Comparison of ENCODE assay signal across 33 cellular contexts in the genomic region with DNA sequence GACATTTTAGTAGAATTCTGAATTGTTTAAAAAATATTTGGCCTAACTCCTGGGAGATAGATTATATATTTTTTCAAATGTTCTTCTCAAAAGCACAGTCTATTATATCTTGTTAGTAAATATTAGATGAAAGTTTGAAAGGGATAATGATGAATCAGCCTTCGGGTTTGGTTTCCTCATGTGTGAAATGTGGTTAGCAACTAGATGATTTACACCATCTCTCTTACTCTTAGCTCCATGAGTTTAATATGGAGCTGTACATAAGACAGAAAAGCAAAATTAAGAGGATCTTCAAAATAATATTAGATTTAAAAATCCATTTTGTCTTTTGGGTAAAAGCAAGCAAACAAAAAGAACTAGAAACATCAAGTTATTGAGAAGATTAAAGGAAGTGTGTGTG.
"Had no signal": no experiment of that assay in that cellular context is flagged by ENCODE, and none has a peak within 500 bp of the region (broad histone marks: within the 10 kb centered on the region; RNA-seq: fewer than 3 reads in every experiment).

No MANE protein-coding gene starts in this region.

- H3K36me3 ChIP-seq: ascending aorta, breast epithelium, cardiac muscle cell, colonic mucosa, esophagus squamous epithelium, gastrocnemius medialis, heart right ventricle, WERI-Rb-1 had no signal

- H3K9me3 ChIP-seq: ascending aorta, breast epithelium, colonic mucosa, esophagus squamous epithelium, gastrocnemius medialis, heart right ventricle had no signal

- H3K27ac ChIP-seq: ascending aorta, breast epithelium, cardiac muscle cell, colonic mucosa, epithelial cell of prostate, esophagus squamous epithelium, foreskin keratinocyte, gastrocnemius medialis, heart right ventricle, hepatocyte, WERI-Rb-1 had no signal

- H3K27ac Mint-ChIP-seq: activated B cell treated with CpG ODN at 0.5 μM for 24 hours; activated CD4-positive, alpha-beta memory T cell treated with anti-CD3 and anti-CD28 coated beads for 36 hours; activated CD4-positive, alpha-beta T cell treated with anti-CD3 and anti-CD28 coated beads for 36 hours; activated CD4-positive, alpha-beta T cell treated with anti-CD3 and anti-CD28 coated beads, Interleukin-2, amount 10 ng/mL, durations not matched to agents 24 days and 14 days; activated CD8-positive, alpha-beta memory T cell treated with anti-CD3 and anti-CD28 coated beads, Interleukin-2, amount 10 ng/mL, durations not matched to agents 7 days and 5 days; activated CD8-positive, alpha-beta T cell treated with anti-CD3 and anti-CD28 coated beads, Interleukin-2, amount 10 ng/mL, durations not matched to agents 7 days and 5 days; activated naive CD4-positive, alpha-beta T cell treated with anti-CD3 and anti-CD28 coated beads, Interleukin-2, amount 10 ng/mL, durations not matched to agents 7 days and 5 days; activated naive CD4-positive, alpha-beta T cell treated with anti-CD3 and anti-CD28 coated beads, Interleukin-2, amount 50 U/mL, for 72 hours; activated naive CD8-positive, alpha-beta T cell treated with anti-CD3 and anti-CD28 coated beads, Interleukin-2, amount 10 ng/mL, durations not matched to agents 7 days and 5 days; activated T-cell treated with anti-CD3 and anti-CD28 coated beads, Interleukin-2, amount 50 U/mL, for 72 hours; brain; T-helper 17 cell; T-helper 2 cell treated with Interferon-gamma antibody and Interleukin-4, amounts not matched to agents 5 μg/mL and 100 μg/mL, for 36 hours had no signal

- ATAC-seq: activated CD4-positive, alpha-beta T cell treated with anti-CD3 and anti-CD28 coated beads for 36 hours; activated CD4-positive, CD25-positive, alpha-beta regulatory T cell treated with anti-CD3 and anti-CD28 coated beads, Interleukin-2, amount 50 U/mL, for 24 hours; activated CD8-positive, alpha-beta memory T cell treated with anti-CD3 and anti-CD28 coated beads, Interleukin-2, amount 10 ng/mL, durations not matched to agents 7 days and 5 days; activated CD8-positive, alpha-beta T cell treated with anti-CD3 and anti-CD28 coated beads, Interleukin-2, amount 10 ng/mL, durations not matched to agents 7 days and 5 days; activated naive CD4-positive, alpha-beta T cell treated with anti-CD3 and anti-CD28 coated beads, Interleukin-2, amount 50 U/mL, for 72 hours; activated T-cell treated with anti-CD3 and anti-CD28 coated beads, Interleukin-2, amount 50 U/mL, for 72 hours; foreskin keratinocyte; gastrocnemius medialis; heart right ventricle; T-helper 17 cell had no signal

- H3K9me3 Mint-ChIP-seq: activated B cell treated with CpG ODN at 0.5 μM for 24 hours; activated CD4-positive, alpha-beta memory T cell treated with anti-CD3 and anti-CD28 coated beads for 36 hours; activated naive CD4-positive, alpha-beta T cell treated with anti-CD3 and anti-CD28 coated beads, Interleukin-2, amount 10 ng/mL, durations not matched to agents 7 days and 5 days; brain; T-helper 2 cell treated with Interferon-gamma antibody and Interleukin-4, amounts not matched to agents 5 μg/mL and 100 μg/mL, for 36 hours had no signal

- H3K27me3 ChIP-seq: ascending aorta, breast epithelium, cardiac muscle cell, colonic mucosa, esophagus squamous epithelium, foreskin keratinocyte, gastrocnemius medialis, hepatocyte had no signal

- H3K4me1 ChIP-seq: ascending aorta, breast epithelium, colonic mucosa, foreskin keratinocyte, gastrocnemius medialis, heart right ventricle had no signal

- H3K4me3 ChIP-seq: ascending aorta, breast epithelium, cardiac muscle cell, colonic mucosa, esophagus squamous epithelium, gastrocnemius medialis, heart right ventricle, hepatocyte had no signal

- DNase-seq: activated B cell treated with CpG ODN at 0.5 μM for 24 hours; activated CD4-positive, alpha-beta memory T cell treated with anti-CD3 and anti-CD28 coated beads for 36 hours; activated CD4-positive, alpha-beta T cell treated with anti-CD3 and anti-CD28 coated beads for 36 hours; activated CD4-positive, alpha-beta T cell treated with anti-CD3 and anti-CD28 coated beads, Interleukin-2, amount 10 ng/mL, durations not matched to agents 24 days and 14 days; activated CD8-positive, alpha-beta memory T cell treated with anti-CD3 and anti-CD28 coated beads, Interleukin-2, amount 10 ng/mL, durations not matched to agents 7 days and 5 days; activated CD8-positive, alpha-beta memory T cell treated with anti-CD3 and anti-CD28 coated beads, Interleukin-2, amount 50 U/mL, for 4 hours; activated CD8-positive, alpha-beta T cell treated with anti-CD3 and anti-CD28 coated beads, Interleukin-2, amount 10 ng/mL, durations not matched to agents 7 days and 5 days; activated gamma-delta T cell; activated naive CD4-positive, alpha-beta T cell; activated naive CD4-positive, alpha-beta T cell treated with anti-CD3 and anti-CD28 coated beads, Interleukin-2, amount 10 ng/mL, durations not matched to agents 7 days and 5 days; activated naive CD8-positive, alpha-beta T cell treated with anti-CD3 and anti-CD28 coated beads, Interleukin-2, amount 10 ng/mL, durations not matched to agents 7 days and 5 days; activated T-cell treated with anti-CD3 and anti-CD28 coated beads, Interleukin-2, amount 50 U/mL, for 1 hour; activated T-cell treated with anti-CD3 and anti-CD28 coated beads, Interleukin-2, amount 50 U/mL, for 72 hours; central memory CD4-positive, alpha-beta T cell; cerebellar nuclear complex; colonic mucosa; effector CD8-positive, alpha-beta T cell; esophagus squamous epithelium; foreskin keratinocyte; gastrocnemius medialis; heart right ventricle; T-helper 17 cell; T1000; WERI-Rb-1 had no signal

- H3K4me1 Mint-ChIP-seq: activated B cell treated with CpG ODN at 0.5 μM for 24 hours; activated CD4-positive, alpha-beta T cell treated with anti-CD3 and anti-CD28 coated beads, Interleukin-2, amount 10 ng/mL, durations not matched to agents 24 days and 14 days; activated CD8-positive, alpha-beta memory T cell treated with anti-CD3 and anti-CD28 coated beads, Interleukin-2, amount 10 ng/mL, durations not matched to agents 7 days and 5 days; activated naive CD4-positive, alpha-beta T cell treated with anti-CD3 and anti-CD28 coated beads, Interleukin-2, amount 10 ng/mL, durations not matched to agents 7 days and 5 days; activated naive CD8-positive, alpha-beta T cell treated with anti-CD3 and anti-CD28 coated beads, Interleukin-2, amount 10 ng/mL, durations not matched to agents 7 days and 5 days; T-helper 17 cell had no signal

- H3K4me3 Mint-ChIP-seq: activated B cell treated with CpG ODN at 0.5 μM for 24 hours; activated CD4-positive, alpha-beta memory T cell treated with anti-CD3 and anti-CD28 coated beads for 36 hours; activated CD4-positive, alpha-beta T cell treated with anti-CD3 and anti-CD28 coated beads for 36 hours; activated CD4-positive, alpha-beta T cell treated with anti-CD3 and anti-CD28 coated beads, Interleukin-2, amount 10 ng/mL, durations not matched to agents 24 days and 14 days; activated CD8-positive, alpha-beta memory T cell treated with anti-CD3 and anti-CD28 coated beads, Interleukin-2, amount 10 ng/mL, durations not matched to agents 7 days and 5 days; activated CD8-positive, alpha-beta T cell treated with anti-CD3 and anti-CD28 coated beads, Interleukin-2, amount 10 ng/mL, durations not matched to agents 7 days and 5 days; activated naive CD4-positive, alpha-beta T cell treated with anti-CD3 and anti-CD28 coated beads, Interleukin-2, amount 10 ng/mL, durations not matched to agents 7 days and 5 days; activated naive CD8-positive, alpha-beta T cell treated with anti-CD3 and anti-CD28 coated beads, Interleukin-2, amount 10 ng/mL, durations not matched to agents 7 days and 5 days; activated T-cell treated with anti-CD3 and anti-CD28 coated beads, Interleukin-2, amount 50 U/mL, for 72 hours; brain; T-helper 17 cell; T-helper 2 cell treated with Interferon-gamma antibody and Interleukin-4, amounts not matched to agents 5 μg/mL and 100 μg/mL, for 36 hours had no signal
